16 cellular contexts compared by ENCODE assay signal in the genomic region with DNA sequence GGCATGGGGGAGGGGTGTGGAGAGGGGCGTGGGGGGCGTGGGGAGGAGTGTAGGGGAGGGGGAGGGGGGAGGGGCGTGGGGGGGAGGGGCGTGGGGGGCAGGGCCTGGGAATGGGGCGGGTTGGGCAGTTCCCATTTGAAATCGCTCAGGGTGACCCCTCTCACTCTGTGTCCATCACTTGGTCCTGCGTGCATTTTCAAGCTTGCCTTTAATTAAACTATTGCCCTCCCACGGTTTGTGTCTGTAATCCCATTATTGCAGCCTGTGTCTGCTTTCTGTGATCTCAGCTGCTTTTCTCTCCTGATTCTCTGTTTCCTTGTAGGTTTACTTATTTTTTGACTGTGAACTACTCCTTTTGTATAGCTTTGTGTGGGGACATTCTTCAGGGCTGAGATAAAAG. TPM values are rescaled to one million over a fixed set of nuclear protein-coding genes. Genes with fewer than 3 reads are reported as not detected.
A peak's percentile ranks its signal among the peaks of the same experiment; 100 is the strongest.
DNase-seq lines count a peak whose midpoint lies in the region; ATAC-seq and TF ChIP-seq lines count a peak whose summit lies in the region.
"Had no signal": no experiment of that assay in that cellular context is flagged by ENCODE, and none has a peak within 500 bp of the region (broad histone marks: within the 10 kb centered on the region; RNA-seq: fewer than 3 reads in every experiment).

No MANE protein-coding gene starts in this region.

- H3K4me3 Mint-ChIP-seq in stimulated activated naive CD8-positive, alpha-beta T cell treated with anti-CD3 and anti-CD28 coated beads, Interleukin-15, amount 100 ng/mL, for 72 hours = no peak overlapping the region
- H3K4me3 Mint-ChIP-seq in T-helper 17 cell (peak overlapping the region; percentile 13), nephron progenitor cell (peak overlapping the region; percentile 73)
- H3K4me3 Mint-ChIP-seq: B cell; CD4-positive, alpha-beta T cell; IgD-negative memory B cell had no signal

- no peaks in the 10 kb centered on the region for H3K9me3 ChIP-seq in T-helper 17 cell (ENCODE audit: control insufficient read depth, low read length, poor library complexity, severe bottlenecking)

- DNase-seq in stimulated activated naive CD8-positive, alpha-beta T cell treated with anti-CD3 and anti-CD28 coated beads, Interleukin-15, amount 100 ng/mL, for 72 hours = no peak
- no peak for DNase-seq in stimulated activated naive CD8-positive, alpha-beta T cell treated with anti-CD3 and anti-CD28 coated beads, Interleukin-15, Interleukin-2, amounts not matched to agents 100 U/mL and 50 U/mL, for 24 hours
- DNase-seq in T-helper 17 cell (no peak), nephron progenitor cell (no peak), HUDEP-2 (lab: John Stamatoyannopoulos, UW; ENCODE audit: unreplicated experiment in 76 of 76) (no peak)
- no peak for DNase-seq in effector CD4-positive, alpha-beta T cell
- DNase-seq: ACHN; CD4-positive, alpha-beta T cell; GF-D8; NCI-H1930; NCI-H510A treated with DMSO at 0.1 percent for 48 hours had no signal

- ATAC-seq in stimulated activated naive CD8-positive, alpha-beta T cell treated with anti-CD3 and anti-CD28 coated beads, Interleukin-15, amount 100 ng/mL, for 72 hours = peak; percentile 41
- no peak for ATAC-seq in stimulated activated naive CD8-positive, alpha-beta T cell treated with anti-CD3 and anti-CD28 coated beads, Interleukin-15, Interleukin-2, amounts not matched to agents 100 U/mL and 50 U/mL, for 24 hours
- ATAC-seq in T-helper 17 cell (no peak), HG02623 (IDR thresholded peaks at IDR 0.05; ENCODE audit: unreplicated experiment) (no peak)

- H3K36me3 Mint-ChIP-seq in T-helper 17 cell (ENCODE audit: low read depth) = peaks cover 2% of the 10 kb centered on the region
- H3K36me3 Mint-ChIP-seq in nephron progenitor cell (ENCODE audit: low read depth) = peaks cover 9% of the 10 kb centered on the region

- TF ChIP-seq CTCF in nephron progenitor cell (IDR thresholded peaks at IDR 0.05) = no peak

- H3K9me3 Mint-ChIP-seq in stimulated activated naive CD8-positive, alpha-beta T cell treated with anti-CD3 and anti-CD28 coated beads, Interleukin-15, amount 100 ng/mL, for 72 hours = no peaks in the 10 kb centered on the region
- H3K9me3 Mint-ChIP-seq in nephron progenitor cell = peaks cover 20% of the 10 kb centered on the region
- H3K9me3 Mint-ChIP-seq: CD4-positive, alpha-beta T cell; IgD-negative memory B cell had no signal

- peaks cover 81% of the 10 kb centered on the region for H3K27me3 Mint-ChIP-seq in stimulated activated naive CD8-positive, alpha-beta T cell treated with anti-CD3 and anti-CD28 coated beads, Interleukin-15, amount 100 ng/mL, for 72 hours
- H3K27me3 Mint-ChIP-seq in T-helper 17 cell (peaks cover 68% of the 10 kb centered on the region), nephron progenitor cell (ENCODE audit: low read depth, poor library complexity) (peaks cover 51% of the 10 kb centered on the region)

- no peak overlapping the region for H3K27ac Mint-ChIP-seq in stimulated activated naive CD8-positive, alpha-beta T cell treated with anti-CD3 and anti-CD28 coated beads, Interleukin-15, amount 100 ng/mL, for 72 hours
- H3K27ac Mint-ChIP-seq in T-helper 17 cell = no peak overlapping the region
- H3K27ac Mint-ChIP-seq in nephron progenitor cell = no peak overlapping the region
- H3K27ac Mint-ChIP-seq: B cell; CD4-positive, alpha-beta T cell; IgD-negative memory B cell had no signal

- H3K4me1 Mint-ChIP-seq in stimulated activated naive CD8-positive, alpha-beta T cell treated with anti-CD3 and anti-CD28 coated beads, Interleukin-15, amount 100 ng/mL, for 72 hours = peaks cover 5% of the 10 kb centered on the region
- H3K4me1 Mint-ChIP-seq in T-helper 17 cell = no peaks in the 10 kb centered on the region
- H3K4me1 Mint-ChIP-seq in nephron progenitor cell = peaks cover 6% of the 10 kb centered on the region
- H3K4me1 Mint-ChIP-seq: B cell had no signal

RNA-seq across cellular contexts. Expression of gene DCDC2C, which starts 1.3 kb away (rescaled TPM):
- total RNA-seq in T-helper 17 cell = not detected
- total RNA-seq: B cell; CD4-positive, alpha-beta T cell; H4; LHCN-M2 had no signal

RNA-seq across cellular contexts. Expression of gene ALLC, which starts 46.6 kb away (rescaled TPM):
- not detected for total RNA-seq in T-helper 17 cell
- total RNA-seq: B cell; CD4-positive, alpha-beta T cell; H4; LHCN-M2 had no signal

Comparison
In these comparisons a context has a peak if more than half of its experiments do, and no peak if none do; other contexts are left out.
1. H3K4me3 Mint-ChIP-seq: peak in T-helper 17 cell (single experiment) and nephron progenitor cell (single experiment); none in stimulated activated naive CD8-positive, alpha-beta T cell treated with anti-CD3 and anti-CD28 coated beads, Interleukin-15, amount 100 ng/mL, for 72 hours (0 of 2).